ENCODE assay signal across 28 cellular contexts in genomic region chr7:38664972-38665371, GRCh38.
"Had no signal": no experiment of that assay in that cellular context is flagged by ENCODE, and none has a peak within 500 bp of the region (broad histone marks: within the 10 kb centered on the region; RNA-seq: fewer than 3 reads in every experiment).

No MANE protein-coding gene starts in this region.

- DNase-seq: stimulated activated CD4-positive, alpha-beta T cell treated with anti-CD3 and anti-CD28 coated beads, Interleukin-2, amount 100 ng/mL, for 48 hours; stimulated activated CD4-positive, alpha-beta T cell treated with anti-CD3 and anti-CD28 coated beads, Interleukin-4, amount 100 ng/mL, for 1 hour; stimulated activated CD4-positive, alpha-beta T cell treated with anti-CD3 and anti-CD28 coated beads, Interleukin-4, amount 100 ng/mL, for 24 hours; stimulated activated CD4-positive, alpha-beta T cell treated with anti-CD3 and anti-CD28 coated beads, Interleukin-4, amount 100 ng/mL, for 4 hours; stimulated activated CD8-positive, alpha-beta memory T cell treated with anti-CD3 and anti-CD28 coated beads, Interleukin-4, amount 100 ng/mL, for 48 hours; stimulated activated naive B cell treated with anti-CD40 and anti-IgM and Interleukin-4, amounts not matched to agents 10 μg/mL and 1 μg/mL and 100 μg/mL, for 72 hours; stimulated activated naive CD4-positive, alpha-beta T cell; stimulated activated naive CD4-positive, alpha-beta T cell treated with Interleukin-2 at 50 U/mL for 16 hours; stimulated activated naive CD8-positive, alpha-beta T cell treated with anti-CD3 and anti-CD28 coated beads, Interleukin-15, amount 100 ng/mL, for 72 hours; stimulated activated naive CD8-positive, alpha-beta T cell treated with anti-CD3 and anti-CD28 coated beads, Interleukin-15, Interleukin-2, amounts not matched to agents 100 U/mL and 50 U/mL, for 24 hours; stomach; substantia nigra; testis; thyroid gland; tibial artery; transverse colon; trophoblast cell; upper lobe of left lung; upper lobe of right lung; uterus had no signal

- H3K4me1 Mint-ChIP-seq: stimulated activated effector memory CD8-positive, alpha-beta T cell treated with anti-CD3 and anti-CD28 coated beads, Interleukin-12 subunit alpha, Interleukin-12 subunit beta, amount 100 ng/mL, for 72 hours; stimulated activated naive CD8-positive, alpha-beta T cell treated with anti-CD3 and anti-CD28 coated beads, Interleukin-15, amount 100 ng/mL, for 72 hours had no signal

- H3K9me3 Mint-ChIP-seq: stimulated activated effector memory CD8-positive, alpha-beta T cell treated with anti-CD3 and anti-CD28 coated beads, Interleukin-12 subunit alpha, Interleukin-12 subunit beta, amount 100 ng/mL, for 72 hours; stimulated activated memory B cell treated with anti-CD40 and anti-IgM and Interleukin-4, amounts not matched to agents 10 μg/mL and 1 μg/mL and 100 μg/mL, for 72 hours; stimulated activated naive CD8-positive, alpha-beta T cell treated with anti-CD3 and anti-CD28 coated beads, Interleukin-15, amount 100 ng/mL, for 72 hours; stimulated activated naive CD8-positive, alpha-beta T cell treated with anti-CD3 and anti-CD28 coated beads, Interleukin-15, Interleukin-2, amounts not matched to agents 100 ng/mL and 50 ng/mL, for 24 hours had no signal

- H3K27ac ChIP-seq: stomach, suprapubic skin, testis, thoracic aorta, thyroid gland, tibial artery, tibial nerve, transverse colon, upper lobe of left lung, upper lobe of right lung, uterus, vagina had no signal

- H3K36me3 Mint-ChIP-seq: stimulated activated effector memory CD8-positive, alpha-beta T cell treated with anti-CD3 and anti-CD28 coated beads, Interleukin-12 subunit alpha, Interleukin-12 subunit beta, amount 100 ng/mL, for 72 hours; stimulated activated memory B cell treated with anti-CD40 and anti-IgM and Interleukin-4, amounts not matched to agents 10 μg/mL and 1 μg/mL and 100 μg/mL, for 72 hours; type B pancreatic cell had no signal

- H3K36me3 ChIP-seq: stomach, suprapubic skin, thoracic aorta, thyroid gland, tibial artery, tibial nerve, transverse colon, upper lobe of left lung, upper lobe of right lung, uterus, vagina had no signal

- H3K4me1 ChIP-seq: stomach, suprapubic skin, testis, thyroid gland, tibial artery, tibial nerve, transverse colon, upper lobe of left lung, upper lobe of right lung, uterus, vagina had no signal

- H3K4me3 Mint-ChIP-seq: stimulated activated effector memory CD8-positive, alpha-beta T cell treated with anti-CD3 and anti-CD28 coated beads, Interleukin-12 subunit alpha, Interleukin-12 subunit beta, amount 100 ng/mL, for 72 hours; stimulated activated memory B cell treated with anti-CD40 and anti-IgM and Interleukin-4, amounts not matched to agents 10 μg/mL and 1 μg/mL and 100 μg/mL, for 72 hours; stimulated activated naive B cell treated with anti-CD40 and anti-IgM and Interleukin-4, amounts not matched to agents 10 μg/mL and 1 μg/mL and 100 μg/mL, for 72 hours; stimulated activated naive CD8-positive, alpha-beta T cell treated with anti-CD3 and anti-CD28 coated beads, Interleukin-15, amount 100 ng/mL, for 72 hours; stimulated activated naive CD8-positive, alpha-beta T cell treated with anti-CD3 and anti-CD28 coated beads, Interleukin-15, Interleukin-2, amounts not matched to agents 100 ng/mL and 50 ng/mL, for 24 hours; type B pancreatic cell had no signal

- H3K27me3 ChIP-seq: stomach, suprapubic skin, testis, thyroid gland, tibial artery, tibial nerve, transverse colon, upper lobe of left lung, upper lobe of right lung, uterus, vagina had no signal

- H3K9me3 ChIP-seq: stomach, suprapubic skin, testis, thoracic aorta, thyroid gland, tibial artery, transverse colon, upper lobe of left lung, upper lobe of right lung, uterus, vagina had no signal

- H3K4me3 ChIP-seq: stomach, suprapubic skin, thoracic aorta, thyroid gland, tibial artery, tibial nerve, transverse colon, upper lobe of left lung, upper lobe of right lung, uterus, vagina had no signal

- ATAC-seq: stimulated activated effector memory CD8-positive, alpha-beta T cell treated with anti-CD3 and anti-CD28 coated beads, Interleukin-12 subunit alpha, Interleukin-12 subunit beta, amount 100 ng/mL, for 72 hours; stimulated activated memory B cell treated with anti-CD40 and anti-IgM and Interleukin-4, amounts not matched to agents 10 μg/mL and 1 μg/mL and 100 μg/mL, for 72 hours; stimulated activated naive B cell treated with anti-CD40 and anti-IgM and Interleukin-4, amounts not matched to agents 10 μg/mL and 1 μg/mL and 100 μg/mL, for 72 hours; stimulated activated naive CD8-positive, alpha-beta T cell treated with anti-CD3 and anti-CD28 coated beads, Interleukin-15, amount 100 ng/mL, for 72 hours; stimulated activated naive CD8-positive, alpha-beta T cell treated with anti-CD3 and anti-CD28 coated beads, Interleukin-15, Interleukin-2, amounts not matched to agents 100 U/mL and 50 U/mL, for 24 hours; upper lobe of right lung had no signal

- H3K27ac Mint-ChIP-seq: stimulated activated effector memory CD8-positive, alpha-beta T cell treated with anti-CD3 and anti-CD28 coated beads, Interleukin-12 subunit alpha, Interleukin-12 subunit beta, amount 100 ng/mL, for 72 hours; stimulated activated memory B cell treated with anti-CD40 and anti-IgM and Interleukin-4, amounts not matched to agents 10 μg/mL and 1 μg/mL and 100 μg/mL, for 72 hours; stimulated activated naive B cell treated with anti-CD40 and anti-IgM and Interleukin-4, amounts not matched to agents 10 μg/mL and 1 μg/mL and 100 μg/mL, for 72 hours; stimulated activated naive CD8-positive, alpha-beta T cell treated with anti-CD3 and anti-CD28 coated beads, Interleukin-15, amount 100 ng/mL, for 72 hours; stimulated activated naive CD8-positive, alpha-beta T cell treated with anti-CD3 and anti-CD28 coated beads, Interleukin-15, Interleukin-2, amounts not matched to agents 100 ng/mL and 50 ng/mL, for 24 hours; type B pancreatic cell had no signal
